Comparison of ENCODE assay signal across 24 cellular contexts in the genomic region with DNA sequence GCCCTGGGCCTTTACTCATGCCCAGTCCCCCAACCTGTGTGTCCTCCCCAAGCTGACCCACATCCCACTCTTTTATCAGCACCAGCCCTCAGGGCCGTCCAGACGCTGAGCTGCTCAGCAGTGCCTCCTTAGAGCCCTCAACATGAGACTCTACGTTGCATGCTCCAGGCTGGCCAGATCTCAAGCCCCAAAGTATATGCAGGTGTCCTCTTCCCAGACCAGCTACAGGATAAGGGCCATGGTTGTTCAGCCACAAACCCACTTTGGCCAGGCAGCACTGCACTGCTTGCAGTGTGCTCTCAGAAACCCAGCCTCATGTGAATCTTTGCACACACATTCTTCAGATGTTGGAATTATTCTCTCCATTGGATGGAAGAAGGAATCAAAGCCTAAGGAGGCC. TPM values are rescaled to one million over a fixed set of nuclear protein-coding genes. Genes with fewer than 3 reads are reported as not detected.
DNase-seq lines count a peak whose midpoint lies in the region; ATAC-seq, FAIRE-seq and TF ChIP-seq lines count a peak whose summit lies in the region.
"Had no signal": no experiment of that assay in that cellular context is flagged by ENCODE, and none has a peak within 500 bp of the region (broad histone marks: within the 10 kb centered on the region; RNA-seq: fewer than 3 reads in every experiment).

No MANE protein-coding gene starts in this region.

- H3K36me3 ChIP-seq in K562 (ENCODE audit: control insufficient read depth, insufficient read depth, low read length) (no peaks in the 10 kb centered on the region), body of pancreas (replicated peaks in 1 of 2; ENCODE audit: insufficient read depth in 1 of 2, low read depth in 2 of 2) (no peaks in the 10 kb centered on the region)
- H3K36me3 ChIP-seq in CD4-positive, alpha-beta memory T cell (ENCODE audit: insufficient read depth, low read length) = no peaks in the 10 kb centered on the region
- H3K36me3 ChIP-seq: BE2C, BLaER1 had no signal

- no peak overlapping the region for H3K27ac ChIP-seq in K562 (ENCODE audit: extremely low read depth, low read depth, low read length)
- peak overlapping the region in 2 of 4 donors; percentile 9 to 22 for H3K27ac ChIP-seq in body of pancreas
- H3K27ac ChIP-seq in CD4-positive, alpha-beta memory T cell (ENCODE audit: low read depth, low read length) = no peak overlapping the region
- H3K27ac ChIP-seq: BLaER1 had no signal

- H3K27ac Mint-ChIP-seq in osteocyte (ENCODE audit: unreplicated experiment) = peak overlapping the region; percentile 11
- H3K27ac Mint-ChIP-seq in CD4-positive, alpha-beta memory T cell = no peak overlapping the region
- H3K27ac Mint-ChIP-seq: CD14-positive monocyte; CD8-positive, alpha-beta T cell had no signal

- H3K9me3 Mint-ChIP-seq in osteocyte (ENCODE audit: unreplicated experiment) = no peaks in the 10 kb centered on the region
- H3K9me3 Mint-ChIP-seq in CD4-positive, alpha-beta memory T cell = no peaks in the 10 kb centered on the region
- H3K9me3 Mint-ChIP-seq: CD4-positive, CD25-positive, alpha-beta regulatory T cell; CD8-positive, alpha-beta T cell had no signal

- CTCF ChIA-PET in K562 (lab: Yijun Ruan, JAX; ENCODE audit: low intra/inter-chr PET ratio) = interaction anchor here (0.7 kb wide), 1 partner anchor 78 kb away, joined by 4 read pairs; no protein-coding TSS in a partner anchor
- CTCF ChIA-PET in CD4-positive, alpha-beta memory T cell (lab: Charles Lee; ENCODE audit: partially characterized antibody) = interaction anchor here (0.7 to 2.3 kb wide), 7 partner anchors 17 to 324 kb away, joined by 3 to 6 read pairs (median 3); no protein-coding TSS in a partner anchor

- H2AFZ ChIP-seq in K562 (ENCODE audit: low read depth, low read length) = no peak overlapping the region

- TF ChIP-seq CTCF in K562 (IDR thresholded peaks at IDR 0.05 in 2 of 3, conservative IDR thresholded peaks at IDR 0.05 in 1 of 3; ENCODE audit: insufficient read depth in 2 of 3, low read depth in 1 of 3, low read length in 3 of 3) (no peak), body of pancreas (IDR thresholded peaks at IDR 0.05) (no peak), osteocyte (IDR thresholded peaks at IDR 0.05) (no peak)

- peaks cover 19% of the 10 kb centered on the region for H3K4me1 Mint-ChIP-seq in osteocyte (ENCODE audit: unreplicated experiment)
- peaks cover 2 to 6% (median 4%) of the 10 kb centered on the region in 4 donors for H3K4me1 Mint-ChIP-seq in CD4-positive, alpha-beta memory T cell

- no peaks in the 10 kb centered on the region for H3K36me3 Mint-ChIP-seq in osteocyte (ENCODE audit: unreplicated experiment)
- H3K36me3 Mint-ChIP-seq in CD4-positive, alpha-beta memory T cell = peaks cover 0 to 2% of the 10 kb centered on the region in 2 donors
- H3K36me3 Mint-ChIP-seq: CD4-positive, CD25-positive, alpha-beta regulatory T cell; CD8-positive, alpha-beta T cell had no signal

- ATAC-seq in K562 = peak; percentile 46
- peak; percentile 36 for ATAC-seq in body of pancreas
- ATAC-seq: CD8-positive, alpha-beta T cell; GM12878 had no signal

- no peak overlapping the region for H3K4me2 ChIP-seq in K562 (ENCODE audit: insufficient read depth, low read length)
- H3K4me2 ChIP-seq: BLaER1 had no signal

- no peaks in the 10 kb centered on the region for H4K20me1 ChIP-seq in K562 (replicated peaks; ENCODE audit: control insufficient read depth, insufficient read depth, low read length)

- H3K27me3 Mint-ChIP-seq in osteocyte (ENCODE audit: unreplicated experiment) = no peaks in the 10 kb centered on the region
- peaks cover 0 to 4% of the 10 kb centered on the region in 2 donors for H3K27me3 Mint-ChIP-seq in CD4-positive, alpha-beta memory T cell

- WGBS in K562 (ENCODE audit: insufficient coverage, low coverage, missing lambda C conversion rate) = 15% methylated on average over 3 of the region's 3 CpGs
- WGBS in body of pancreas, 2 donors = 31 to 54% methylated on average over 3 of the region's 3 CpGs

- no peak for FAIRE-seq in K562 (lab: Jason Lieb, UNC)
- FAIRE-seq: A204.1, GM12878, GM12892, GM18507 had no signal

- no peak for TF ChIP-seq POLR2A in K562 (conservative IDR thresholded peaks at IDR 0.05)
- no peak for TF ChIP-seq POLR2A in body of pancreas (IDR thresholded peaks at IDR 0.05)

- no peak overlapping the region for H3K4me3 ChIP-seq in K562
- no peak overlapping the region for H3K4me3 ChIP-seq in body of pancreas
- H3K4me3 ChIP-seq in CD4-positive, alpha-beta memory T cell (ENCODE audit: low read length in 2 of 2) = no peak overlapping the region
- H3K4me3 ChIP-seq: BLaER1, GM12878 had no signal

- no peak for TF ChIP-seq EP300 in K562 (IDR thresholded peaks at IDR 0.05; ENCODE audit: low read length)

- H3K9ac ChIP-seq in K562 (ENCODE audit: insufficient read depth in 1 of 2, low read depth in 2 of 2, low read length in 2 of 2) = 0 out of 4 replicates have a peak overlapping the region, but pooled peaks of 1 of the 2 experiments have one; percentile 21
- H3K9ac ChIP-seq: BLaER1 had no signal

- H3K9me3 ChIP-seq in K562 (replicated peaks; ENCODE audit: control insufficient read depth, insufficient read depth, low read depth, low read length) = no peaks in the 10 kb centered on the region
- no peaks in the 10 kb centered on the region for H3K9me3 ChIP-seq in body of pancreas
- H3K9me3 ChIP-seq in CD4-positive, alpha-beta memory T cell (ENCODE audit: control insufficient read depth in 1 of 2, low read length in 2 of 2) = no peaks in the 10 kb centered on the region
- H3K9me3 ChIP-seq: BE2C, BLaER1, Caco-2 had no signal

- in situ Hi-C loops in K562 (cut with MboI) = loop anchor here (5.0 kb wide), 1 partner anchor 96 kb away; no protein-coding TSS in a partner anchor

- H3K4me1 ChIP-seq in K562 (replicated peaks in 1 of 2; ENCODE audit: control insufficient read depth in 2 of 2, insufficient read depth in 2 of 2, low read length in 2 of 2) (peaks cover 0 to 5% of the 10 kb centered on the region in 2 experiments; a peak in 3 of 5 replicates), body of pancreas (peaks cover 16% of the 10 kb centered on the region)
- peaks cover 4% of the 10 kb centered on the region for H3K4me1 ChIP-seq in CD4-positive, alpha-beta memory T cell (ENCODE audit: insufficient read depth, low read length)
- H3K4me1 ChIP-seq: BE2C had no signal

- POLR2A ChIA-PET in K562 (lab: Yijun Ruan, JAX) = interaction anchor here (0.6 to 0.9 kb wide), 3 partner anchors 65 to 165 kb away, joined by 3 to 4 read pairs (median 3); partner anchors contain the start of gene NFYC
- POLR2A ChIA-PET in CD4-positive, alpha-beta memory T cell (lab: Charles Lee; ENCODE audit: partially characterized antibody) = no interaction called here

- H3K79me2 ChIP-seq in K562 (ENCODE audit: control insufficient read depth, insufficient read depth, low read length) = no peaks in the 10 kb centered on the region

- no peaks in the 10 kb centered on the region for H3K9me1 ChIP-seq in K562 (ENCODE audit: control insufficient read depth, insufficient read depth, low read length)

- no peak for TF ChIP-seq RAD21 in K562 (CRISPR knock-in tag; conservative IDR thresholded peaks at IDR 0.05 in 1 of 2, IDR thresholded peaks at IDR 0.05 in 1 of 2)

- DNase-seq in K562 (ENCODE audit: extremely low read depth in 1 of 4, low spot score in 3 of 4) = no peak
- DNase-seq in body of pancreas = peak in 3 of 4 donors; percentile 51 to 74 (median 61)
- no peak for DNase-seq in osteocyte (ENCODE audit: extremely low spot score, unreplicated experiment)
- DNase-seq in DMS114 treated with DMSO at 0.1 percent for 48 hours (lab: John Stamatoyannopoulos, UW; ENCODE audit: unreplicated experiment) = no peak
- no peak for DNase-seq in NCI-H1436 treated with DMSO at 0.1 percent for 48 hours (lab: John Stamatoyannopoulos, UW)
- no peak for DNase-seq in CD4-positive, alpha-beta memory T cell
- DNase-seq: 8988T; ACHN; C1 segment of cervical spinal cord; Caco-2; Calu3; CD4-positive, CD25-positive, alpha-beta regulatory T cell; CD8-positive, alpha-beta T cell; DMS153; DMS53; DMS79; EL had no signal

- H3K4me3 Mint-ChIP-seq in osteocyte (ENCODE audit: unreplicated experiment) = no peak overlapping the region
- H3K4me3 Mint-ChIP-seq in CD4-positive, alpha-beta memory T cell = no peak overlapping the region
- H3K4me3 Mint-ChIP-seq: CD14-positive monocyte; CD8-positive, alpha-beta T cell had no signal

- intact Hi-C loops in K562 (cut with micrococcal nuclease) (no loop called here), body of pancreas (cut with DNase I) (no loop called here)
- intact Hi-C loops in CD4-positive, alpha-beta memory T cell (cut with micrococcal nuclease) = no loop called here

- H3K27me3 ChIP-seq in K562 (ENCODE audit: control insufficient read depth in 2 of 2, insufficient read depth in 2 of 2, low read length in 2 of 2) = peaks cover 0 to 2% of the 10 kb centered on the region in 2 experiments; a peak in 1 of 5 replicates
- H3K27me3 ChIP-seq in body of pancreas = no peaks in the 10 kb centered on the region
- H3K27me3 ChIP-seq in CD4-positive, alpha-beta memory T cell (ENCODE audit: insufficient read depth, low read length) = no peaks in the 10 kb centered on the region
- H3K27me3 ChIP-seq: BE2C had no signal

- BruUV-seq in K562 (replicated peaks; lab: Mats Ljungman, UMichigan) = no TSS peak

TF ChIP-seq in K562, 482 proteins besides CTCF, POLR2A, EP300 and RAD21:
- no peak for TF ChIP-seq TCF7 (IDR thresholded peaks at IDR 0.05; ENCODE audit: borderline replicate concordance)

RNA-seq across cellular contexts. Expression of gene CITED4, which starts 6.0 kb away (rescaled TPM):
- total RNA-seq in K562 (2011; cell fraction: chromatin; rRNA removed; ENCODE audit: low replicate concordance) = 0.37 TPM in 1 of 2 replicates, not detected in the other
- 0.92 and 1.0 TPM in 2 replicates for total RNA-seq in K562 (2011; cell fraction: nucleolus; rRNA removed)
- total RNA-seq in K562 (2011; cell fraction: nucleoplasm; rRNA removed) = 0.51 TPM in 1 of 2 replicates, not detected in the other
- 0.36 and 0.69 TPM in 2 replicates for total RNA-seq in K562 (2014; rRNA removed)
- 0.11 TPM in 1 of 2 replicates, not detected in the other for total RNA-seq in K562 (2014; rRNA removed; fragmentation: Illumina TruSeq; extraction: Trizol)
- 0.11 TPM in 1 of 2 replicates, not detected in the other for total RNA-seq in K562 (2015; rRNA removed; fragmentation: Illumina TruSeq; extraction: Trizol)
- total RNA-seq in K562 (2021) = 0.89 and 1.2 TPM in 2 replicates
- polyA plus RNA-seq in K562 (2011; rRNA removed) = 0.07 and 0.17 TPM in 2 replicates
- polyA plus RNA-seq in K562 (2011; cell fraction: cytosol; rRNA removed) = 0.04 and 1.2 TPM in 2 replicates
- polyA plus RNA-seq in K562 (2011; cell fraction: nucleus; rRNA removed) = 0.08 and 0.85 TPM in 2 replicates
- 0.51 and 1.2 TPM in 2 replicates for polyA plus RNA-seq in K562 (2012)
- polyA plus RNA-seq in K562 (2014; fragmentation: Illumina TruSeq; extraction: Trizol) = 0.12 TPM in 1 of 2 replicates, not detected in the other
- not detected for polyA plus RNA-seq in K562 (2014; fragmentation: Nextera tagmentation; extraction: Ambion mirVana)
- 0.23 and 0.48 TPM in 2 replicates for polyA plus RNA-seq in K562 (2014; rRNA removed)
- not detected in 2 replicates for polyA minus RNA-seq in K562 (2011; rRNA and poly(A)+ RNA removed)
- polyA minus RNA-seq in K562 (2011; cell fraction: cytosol; rRNA and poly(A)+ RNA removed) = not detected in 2 replicates
- 0.44 and 0.54 TPM in 2 replicates for polyA minus RNA-seq in K562 (2011; cell fraction: nucleus; rRNA and poly(A)+ RNA removed)
- 100 to 1,000 TPM; 180 to 465 TPM for total RNA-seq in body of pancreas
- 23.4 and 26.0 TPM in 2 replicates for total RNA-seq in osteocyte
- total RNA-seq in CD4-positive, alpha-beta memory T cell = 1 to 10 TPM; 8.1 to 8.4 TPM
- 10 to 100 TPM; 12.0 to 20.1 TPM for polyA plus RNA-seq in CD4-positive, alpha-beta memory T cell

Comparison
In these comparisons a context has a peak if more than half of its experiments do, and no peak if none do; other contexts are left out.
1. DNase-seq: peak in body of pancreas (3 of 4); none in K562 (0 of 4), osteocyte (single experiment), DMS114 treated with DMSO at 0.1 percent for 48 hours (single experiment), NCI-H1436 treated with DMSO at 0.1 percent for 48 hours (single experiment) and CD4-positive, alpha-beta memory T cell (0 of 5).